In the genomic region with DNA sequence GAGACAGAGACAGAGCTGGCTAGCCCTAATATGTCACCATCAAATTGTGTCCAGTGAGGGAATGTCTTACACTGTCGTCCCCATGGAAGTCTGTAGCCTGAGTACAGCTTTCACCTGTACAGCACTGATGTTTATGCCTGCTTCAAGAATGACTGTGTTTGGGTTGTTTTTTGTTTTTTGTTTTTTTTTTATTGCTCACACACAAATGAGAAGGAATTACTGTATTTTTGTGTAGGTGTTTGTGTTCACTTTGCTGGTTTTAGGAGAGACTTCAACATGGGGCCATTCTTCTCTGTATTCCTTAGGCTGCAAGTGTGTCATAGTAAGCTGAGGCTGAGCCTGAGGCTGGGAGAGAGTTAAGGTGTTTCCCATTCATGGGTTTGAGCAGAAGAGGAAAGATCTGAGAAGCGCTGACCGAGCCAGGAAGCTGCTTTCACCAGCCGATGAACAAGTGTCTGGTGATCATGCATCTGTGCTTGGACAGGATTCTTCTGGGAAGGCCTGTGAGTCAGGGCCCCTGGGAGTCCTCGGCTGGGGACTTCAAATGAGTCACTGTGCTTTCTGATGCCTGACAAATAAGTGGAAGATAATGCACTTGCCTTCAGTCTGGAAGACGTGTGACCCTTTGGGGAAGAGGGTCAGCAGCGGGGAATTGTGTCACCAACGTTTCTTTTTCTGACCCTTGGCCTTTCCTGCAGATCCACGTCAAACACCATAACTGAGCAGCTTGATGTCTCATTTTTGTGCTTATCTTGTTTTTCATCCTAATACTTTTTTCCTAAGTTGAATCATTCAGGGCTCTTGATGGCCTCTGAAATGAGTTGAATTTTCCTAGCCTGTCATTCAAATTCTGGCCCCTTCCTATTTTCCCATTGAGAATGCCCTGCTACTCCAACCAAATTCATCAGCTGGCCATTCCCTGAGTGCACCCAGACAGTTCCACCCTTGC, we compare ENCODE assay signal across 8 cellular contexts. TPM values are rescaled to one million over a fixed set of nuclear protein-coding genes. Genes with fewer than 3 reads are reported as not detected.
DNase-seq lines count a peak whose midpoint lies in the region; ATAC-seq and TF ChIP-seq lines count a peak whose summit lies in the region.

No MANE protein-coding gene starts in this region.

- no peak overlapping the region for H2AFZ ChIP-seq in neural progenitor cell (replicated peaks)

- ATAC-seq in HG03097 (IDR thresholded peaks at IDR 0.05; ENCODE audit: low FRiP score, unreplicated experiment), result no peak
- no peak for ATAC-seq in CD4-positive, alpha-beta T cell (ENCODE audit: poor library complexity)
- no peak for ATAC-seq in activated naive CD8-positive, alpha-beta T cell treated with anti-CD3 and anti-CD28 coated beads, Interleukin-2, amount 50 U/mL, for 24 hours

- no peaks in the 10 kb centered on the region for H3K79me2 ChIP-seq in neural progenitor cell (ENCODE audit: low read depth)

- H3K36me3 ChIP-seq in endodermal cell (ENCODE audit: control insufficient read depth, insufficient read depth, low read length), result no peaks in the 10 kb centered on the region
- no peaks in the 10 kb centered on the region for H3K36me3 ChIP-seq in neural progenitor cell

- H3K36me3 Mint-ChIP-seq in endodermal cell (ENCODE audit: low read depth), result no peaks in the 10 kb centered on the region
- no peaks in the 10 kb centered on the region for H3K36me3 Mint-ChIP-seq in neural progenitor cell
- H3K36me3 Mint-ChIP-seq in CD4-positive, alpha-beta T cell (ENCODE audit: low read depth), result no peaks in the 10 kb centered on the region
- no peaks in the 10 kb centered on the region for H3K36me3 Mint-ChIP-seq in activated naive CD8-positive, alpha-beta T cell treated with anti-CD3 and anti-CD28 coated beads, Interleukin-2, amount 50 U/mL, for 24 hours (ENCODE audit: low read depth)

- H3K4me3 ChIP-seq in endodermal cell (ENCODE audit: low read length), result no peak overlapping the region
- H3K4me3 ChIP-seq in neural progenitor cell, result no peak overlapping the region

- no peaks in the 10 kb centered on the region for H3K9me3 Mint-ChIP-seq in endodermal cell
- no peaks in the 10 kb centered on the region for H3K9me3 Mint-ChIP-seq in neural progenitor cell
- H3K9me3 Mint-ChIP-seq in CD4-positive, alpha-beta T cell, result no peaks in the 10 kb centered on the region
- no peaks in the 10 kb centered on the region for H3K9me3 Mint-ChIP-seq in activated naive CD8-positive, alpha-beta T cell treated with anti-CD3 and anti-CD28 coated beads, Interleukin-2, amount 50 U/mL, for 24 hours

- no peaks in the 10 kb centered on the region for H3F3A ChIP-seq in neural progenitor cell (ENCODE audit: low read depth)

- H3K4me1 ChIP-seq in endodermal cell (ENCODE audit: control insufficient read depth, insufficient read depth, low read length), result peaks cover 13% of the 10 kb centered on the region
- H3K4me1 ChIP-seq in neural progenitor cell, result no peaks in the 10 kb centered on the region

- H3K27me3 ChIP-seq in endodermal cell (ENCODE audit: control insufficient read depth, insufficient read depth, low read length, poor library complexity, severe bottlenecking), result no peaks in the 10 kb centered on the region
- H3K27me3 ChIP-seq in neural progenitor cell, result no peaks in the 10 kb centered on the region
- no peaks in the 10 kb centered on the region for H3K27me3 ChIP-seq in CD4-positive, alpha-beta T cell (ENCODE audit: control insufficient read depth, insufficient read depth, low read length)

- H3K9me3 ChIP-seq in endodermal cell (ENCODE audit: control insufficient read depth, low read length) (no peaks in the 10 kb centered on the region), neural progenitor cell (ENCODE audit: low read depth) (no peaks in the 10 kb centered on the region)
- H3K9me3 ChIP-seq in CD4-positive, alpha-beta T cell (ENCODE audit: control insufficient read depth, low read length), result no peaks in the 10 kb centered on the region

- H3K27me3 Mint-ChIP-seq in endodermal cell (ENCODE audit: insufficient read depth) (peaks cover 3% of the 10 kb centered on the region), neural progenitor cell (ENCODE audit: insufficient read depth, low read depth) (peaks cover 4% of the 10 kb centered on the region)
- no peaks in the 10 kb centered on the region for H3K27me3 Mint-ChIP-seq in CD4-positive, alpha-beta T cell
- H3K27me3 Mint-ChIP-seq in activated naive CD8-positive, alpha-beta T cell treated with anti-CD3 and anti-CD28 coated beads, Interleukin-2, amount 50 U/mL, for 24 hours, result no peaks in the 10 kb centered on the region

- TF ChIP-seq CTCF in endodermal cell (conservative IDR thresholded peaks at IDR 0.05), result no peak
- no peak for TF ChIP-seq CTCF in neural progenitor cell (IDR thresholded peaks at IDR 0.05)
- no peak for TF ChIP-seq CTCF in CD4-positive, alpha-beta T cell (IDR thresholded peaks at IDR 0.05)

- intact Hi-C loops in CD4-positive, alpha-beta T cell (cut with DNase I, micrococcal nuclease), result no loop called here

- H3K27ac Mint-ChIP-seq in endodermal cell, result no peak overlapping the region
- peak overlapping the region; percentile 0 for H3K27ac Mint-ChIP-seq in neural progenitor cell
- H3K27ac Mint-ChIP-seq in CD4-positive, alpha-beta T cell, result no peak overlapping the region
- no peak overlapping the region for H3K27ac Mint-ChIP-seq in activated naive CD8-positive, alpha-beta T cell treated with anti-CD3 and anti-CD28 coated beads, Interleukin-2, amount 50 U/mL, for 24 hours

- CTCF ChIA-PET in CD4-positive, alpha-beta T cell (lab: Charles Lee), result no interaction called here

- POLR2A ChIA-PET in CD4-positive, alpha-beta T cell (lab: Charles Lee), result no interaction called here

- no peak overlapping the region for H3K4me2 ChIP-seq in neural progenitor cell

- H3K4me1 Mint-ChIP-seq in endodermal cell (peaks cover 57% of the 10 kb centered on the region), neural progenitor cell (peaks cover 36% of the 10 kb centered on the region)
- peaks cover under 1% of the 10 kb centered on the region for H3K4me1 Mint-ChIP-seq in CD4-positive, alpha-beta T cell (ENCODE audit: low read depth)
- peaks cover 10% of the 10 kb centered on the region for H3K4me1 Mint-ChIP-seq in activated naive CD8-positive, alpha-beta T cell treated with anti-CD3 and anti-CD28 coated beads, Interleukin-2, amount 50 U/mL, for 24 hours

- H3K27ac ChIP-seq in endodermal cell (ENCODE audit: low read depth, low read length) (peak overlapping the region; percentile 48), neural progenitor cell (no peak overlapping the region)
- no peak overlapping the region for H3K27ac ChIP-seq in CD4-positive, alpha-beta T cell (ENCODE audit: low read depth, low read length)

- H4K20me1 ChIP-seq in neural progenitor cell (ENCODE audit: low read depth), result no peaks in the 10 kb centered on the region

- DNase-seq in COLO829 (ENCODE audit: low spot score) (peak; percentile 98), HT1080 (ENCODE audit: low read depth) (peak; percentile 100), endodermal cell (no peak), neural progenitor cell (ENCODE audit: low spot score) (no peak), DMS153 treated with DMSO at 0.1 percent for 48 hours (lab: John Stamatoyannopoulos, UW; ENCODE audit: unreplicated experiment) (no peak)
- no peak for DNase-seq in CD4-positive, alpha-beta T cell
- DNase-seq in activated naive CD8-positive, alpha-beta T cell treated with anti-CD3 and anti-CD28 coated beads, Interleukin-2, amount 50 U/mL, for 24 hours, result no peak

- no peak overlapping the region for H3K9ac ChIP-seq in endodermal cell (ENCODE audit: extremely low read depth, low read length, poor library complexity, severe bottlenecking)
- no peak overlapping the region for H3K9ac ChIP-seq in neural progenitor cell

- 75 to 85% methylated on average over 9 of the region's 9 CpGs for WGBS in endodermal cell (ENCODE audit: insufficient coverage in 1 of 2, insufficient read length in 1 of 2), 2 experiments

- H3K4me3 Mint-ChIP-seq in endodermal cell, result no peak overlapping the region
- H3K4me3 Mint-ChIP-seq in neural progenitor cell, result peak overlapping the region; percentile 0
- no peak overlapping the region for H3K4me3 Mint-ChIP-seq in CD4-positive, alpha-beta T cell
- H3K4me3 Mint-ChIP-seq in activated naive CD8-positive, alpha-beta T cell treated with anti-CD3 and anti-CD28 coated beads, Interleukin-2, amount 50 U/mL, for 24 hours, result no peak overlapping the region

RNA-seq across cellular contexts. Expression of gene ZBTB38, which starts 36.7 kb away (rescaled TPM):
- 225 and 266 TPM in 2 replicates for total RNA-seq in HT1080 (2014; rRNA removed; shearing (Covaris generic))
- 155 and 233 TPM in 2 replicates for polyA plus RNA-seq in HT1080 (2015; cell fraction: cytosol; rRNA removed)
- polyA plus RNA-seq in HT1080 (2015; cell fraction: nucleus; rRNA removed), result 268 and 276 TPM in 2 replicates
- total RNA-seq in endodermal cell (10 to 100 TPM; 27.3 to 28.2 TPM), neural progenitor cell (ENCODE audit: low replicate concordance) (16.9 and 24.5 TPM in 2 replicates)
- 19.0 TPM for polyA plus RNA-seq in endodermal cell (2013, experiment 1 of 2)
- 17.6 TPM for polyA plus RNA-seq in endodermal cell (2013, experiment 2 of 2)
- total RNA-seq in CD4-positive, alpha-beta T cell, result 10 to 100 TPM; 21.8 to 22.0 TPM

Comparison
In these comparisons a context has a peak if more than half of its experiments do, and no peak if none do; other contexts are left out.
1. DNase-seq: peak in COLO829 (single experiment) and HT1080 (single experiment); none in endodermal cell (single experiment), neural progenitor cell (single experiment), DMS153 treated with DMSO at 0.1 percent for 48 hours (single experiment), CD4-positive, alpha-beta T cell (0 of 10) and activated naive CD8-positive, alpha-beta T cell treated with anti-CD3 and anti-CD28 coated beads, Interleukin-2, amount 50 U/mL, for 24 hours (single experiment).